In the genomic region with DNA sequence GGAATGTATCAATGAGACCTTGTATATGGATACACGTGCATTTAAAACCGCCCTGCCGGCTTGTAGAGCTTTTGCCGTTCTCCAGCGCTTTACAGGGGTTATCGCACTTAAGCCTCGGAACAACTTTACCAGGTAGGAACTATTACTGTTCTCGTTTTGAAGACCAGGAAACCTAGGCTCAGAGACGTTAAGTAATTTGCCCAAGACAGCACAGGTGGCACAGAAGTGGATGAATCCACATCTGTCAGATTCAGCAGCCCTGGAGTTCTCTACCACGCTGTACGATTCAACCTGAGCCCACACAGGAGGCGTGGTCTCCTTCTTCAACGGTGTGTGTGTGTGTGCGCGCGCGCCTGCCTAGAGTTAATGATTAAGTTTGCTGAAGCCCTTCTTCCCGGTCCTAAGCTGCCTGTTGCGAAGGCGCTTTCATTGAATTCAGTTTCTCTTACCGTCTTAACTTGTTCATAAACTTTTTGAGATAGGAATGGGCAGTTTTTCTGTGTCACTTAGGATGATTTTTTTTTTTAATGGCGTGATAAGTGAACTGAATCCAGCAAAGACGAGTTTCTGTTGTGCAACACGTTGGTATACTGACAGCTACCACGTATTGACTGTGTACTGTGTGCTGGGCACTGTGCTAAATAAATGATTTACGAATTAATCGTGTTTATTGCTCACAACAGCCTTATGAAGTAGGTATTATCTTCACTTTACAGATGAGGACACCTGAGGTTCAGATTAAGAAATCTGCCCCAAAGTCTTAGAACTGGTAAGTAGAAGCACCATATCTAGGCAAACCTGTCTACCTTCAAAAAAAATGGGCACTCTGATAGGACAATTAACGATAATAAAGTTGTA, we compare ENCODE assay signal across 1 cellular context.
TF ChIP-seq lines count a peak whose summit lies in the region.

No MANE protein-coding gene starts in this region.

TF ChIP-seq in K562, 482 proteins besides CTCF, POLR2A, EP300 and RAD21 (continued from another document and continues in another):
- TF ChIP-seq, protein P1, sequence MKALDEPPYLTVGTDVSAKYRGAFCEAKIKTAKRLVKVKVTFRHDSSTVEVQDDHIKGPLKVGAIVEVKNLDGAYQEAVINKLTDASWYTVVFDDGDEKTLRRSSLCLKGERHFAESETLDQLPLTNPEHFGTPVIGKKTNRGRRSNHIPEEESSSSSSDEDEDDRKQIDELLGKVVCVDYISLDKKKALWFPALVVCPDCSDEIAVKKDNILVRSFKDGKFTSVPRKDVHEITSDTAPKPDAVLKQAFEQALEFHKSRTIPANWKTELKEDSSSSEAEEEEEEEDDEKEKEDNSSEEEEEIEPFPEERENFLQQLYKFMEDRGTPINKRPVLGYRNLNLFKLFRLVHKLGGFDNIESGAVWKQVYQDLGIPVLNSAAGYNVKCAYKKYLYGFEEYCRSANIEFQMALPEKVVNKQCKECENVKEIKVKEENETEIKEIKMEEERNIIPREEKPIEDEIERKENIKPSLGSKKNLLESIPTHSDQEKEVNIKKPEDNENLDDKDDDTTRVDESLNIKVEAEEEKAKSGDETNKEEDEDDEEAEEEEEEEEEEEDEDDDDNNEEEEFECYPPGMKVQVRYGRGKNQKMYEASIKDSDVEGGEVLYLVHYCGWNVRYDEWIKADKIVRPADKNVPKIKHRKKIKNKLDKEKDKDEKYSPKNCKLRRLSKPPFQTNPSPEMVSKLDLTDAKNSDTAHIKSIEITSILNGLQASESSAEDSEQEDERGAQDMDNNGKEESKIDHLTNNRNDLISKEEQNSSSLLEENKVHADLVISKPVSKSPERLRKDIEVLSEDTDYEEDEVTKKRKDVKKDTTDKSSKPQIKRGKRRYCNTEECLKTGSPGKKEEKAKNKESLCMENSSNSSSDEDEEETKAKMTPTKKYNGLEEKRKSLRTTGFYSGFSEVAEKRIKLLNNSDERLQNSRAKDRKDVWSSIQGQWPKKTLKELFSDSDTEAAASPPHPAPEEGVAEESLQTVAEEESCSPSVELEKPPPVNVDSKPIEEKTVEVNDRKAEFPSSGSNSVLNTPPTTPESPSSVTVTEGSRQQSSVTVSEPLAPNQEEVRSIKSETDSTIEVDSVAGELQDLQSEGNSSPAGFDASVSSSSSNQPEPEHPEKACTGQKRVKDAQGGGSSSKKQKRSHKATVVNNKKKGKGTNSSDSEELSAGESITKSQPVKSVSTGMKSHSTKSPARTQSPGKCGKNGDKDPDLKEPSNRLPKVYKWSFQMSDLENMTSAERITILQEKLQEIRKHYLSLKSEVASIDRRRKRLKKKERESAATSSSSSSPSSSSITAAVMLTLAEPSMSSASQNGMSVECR (CRISPR knock-in tag; IDR thresholded peaks at IDR 0.05) = peak; percentile 72; the same call in 1 of the 2 replicates
- TF ChIP-seq JUNB (CRISPR knock-in tag; conservative IDR thresholded peaks at IDR 0.05) (no peak), THRAP3 (IDR thresholded peaks at IDR 0.05; ENCODE audit: borderline replicate concordance) (no peak), CEBPG (CRISPR knock-in tag; IDR thresholded peaks at IDR 0.05) (peak; percentile 53; the same call in 1 of the 2 replicates), CEBPG (tag; conservative IDR thresholded peaks at IDR 0.05 in 1 of 2, IDR thresholded peaks at IDR 0.05 in 1 of 2) (peak; percentile 73 to 91; a peak in 3 of 4 replicates), BACH1 (tag; IDR thresholded peaks at IDR 0.05) (no peak), ZNF561 (CRISPR knock-in tag; conservative IDR thresholded peaks at IDR 0.05) (no peak), MEIS2 (IDR thresholded peaks at IDR 0.05; ENCODE audit: partially characterized antibody) (peak; percentile 14), MCM7 (IDR thresholded peaks at IDR 0.05) (no peak), ZNF79 (CRISPR knock-in tag; IDR thresholded peaks at IDR 0.05; ENCODE audit: low read depth) (no peak), SAP30 (IDR thresholded peaks at IDR 0.05; ENCODE audit: borderline replicate concordance, insufficient read depth, low read depth, low read length, poor library complexity, severe bottlenecking) (peak; percentile 67), MAFK (IDR thresholded peaks at IDR 0.05; ENCODE audit: low read length) (no peak), HDAC1 (IDR thresholded peaks at IDR 0.05) (peak in 1 of 2 experiments; percentile 79; a peak in 2 of 4 replicates), ETS2 (tag; IDR thresholded peaks at IDR 0.05; ENCODE audit: borderline replicate concordance, poor library complexity, severe bottlenecking) (no peak), NCOA4 (IDR thresholded peaks at IDR 0.05; ENCODE audit: partially characterized antibody) (no peak), CXXC5 (CRISPR knock-in tag; IDR thresholded peaks at IDR 0.05) (0 out of 2 replicates have a peak, but pooled peaks have one; percentile 19), ZNF551 (CRISPR knock-in tag; IDR thresholded peaks at IDR 0.05) (no peak), ZNF699 (CRISPR knock-in tag; IDR thresholded peaks at IDR 0.05; ENCODE audit: insufficient replicate concordance) (no peak), FOXA1 (IDR thresholded peaks at IDR 0.05; ENCODE audit: borderline replicate concordance) (no peak), CBX5 (IDR thresholded peaks at IDR 0.05; ENCODE audit: borderline replicate concordance, low read depth) (no peak), CSDE1 (IDR thresholded peaks at IDR 0.05) (no peak), CBFA2T3 (IDR thresholded peaks at IDR 0.05) (peak; percentile 49), DIDO1 (tag; IDR thresholded peaks at IDR 0.05; ENCODE audit: low read depth) (no peak), HDAC2 (IDR thresholded peaks at IDR 0.05) (peak; percentile 79), SAFB2 (IDR thresholded peaks at IDR 0.05; ENCODE audit: borderline replicate concordance, low read depth, low read length, severe bottlenecking) (no peak), SP1 (CRISPR knock-in tag; IDR thresholded peaks at IDR 0.05) (no peak), ZBTB17 (CRISPR knock-in tag; IDR thresholded peaks at IDR 0.05) (no peak), RBM15 (IDR thresholded peaks at IDR 0.05; ENCODE audit: insufficient read depth, low read length) (no peak), RCOR1 (IDR thresholded peaks at IDR 0.05; ENCODE audit: borderline replicate concordance in 1 of 2, low read depth in 2 of 2, low read length in 2 of 2) (peak in 1 of 2 experiments; percentile 12; a peak in 1 of 4 replicates)
- TF ChIP-seq, protein P2, sequence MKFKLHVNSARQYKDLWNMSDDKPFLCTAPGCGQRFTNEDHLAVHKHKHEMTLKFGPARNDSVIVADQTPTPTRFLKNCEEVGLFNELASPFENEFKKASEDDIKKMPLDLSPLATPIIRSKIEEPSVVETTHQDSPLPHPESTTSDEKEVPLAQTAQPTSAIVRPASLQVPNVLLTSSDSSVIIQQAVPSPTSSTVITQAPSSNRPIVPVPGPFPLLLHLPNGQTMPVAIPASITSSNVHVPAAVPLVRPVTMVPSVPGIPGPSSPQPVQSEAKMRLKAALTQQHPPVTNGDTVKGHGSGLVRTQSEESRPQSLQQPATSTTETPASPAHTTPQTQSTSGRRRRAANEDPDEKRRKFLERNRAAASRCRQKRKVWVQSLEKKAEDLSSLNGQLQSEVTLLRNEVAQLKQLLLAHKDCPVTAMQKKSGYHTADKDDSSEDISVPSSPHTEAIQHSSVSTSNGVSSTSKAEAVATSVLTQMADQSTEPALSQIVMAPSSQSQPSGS (CRISPR knock-in tag; IDR thresholded peaks at IDR 0.05) = no peak
- TF ChIP-seq, protein P3, sequence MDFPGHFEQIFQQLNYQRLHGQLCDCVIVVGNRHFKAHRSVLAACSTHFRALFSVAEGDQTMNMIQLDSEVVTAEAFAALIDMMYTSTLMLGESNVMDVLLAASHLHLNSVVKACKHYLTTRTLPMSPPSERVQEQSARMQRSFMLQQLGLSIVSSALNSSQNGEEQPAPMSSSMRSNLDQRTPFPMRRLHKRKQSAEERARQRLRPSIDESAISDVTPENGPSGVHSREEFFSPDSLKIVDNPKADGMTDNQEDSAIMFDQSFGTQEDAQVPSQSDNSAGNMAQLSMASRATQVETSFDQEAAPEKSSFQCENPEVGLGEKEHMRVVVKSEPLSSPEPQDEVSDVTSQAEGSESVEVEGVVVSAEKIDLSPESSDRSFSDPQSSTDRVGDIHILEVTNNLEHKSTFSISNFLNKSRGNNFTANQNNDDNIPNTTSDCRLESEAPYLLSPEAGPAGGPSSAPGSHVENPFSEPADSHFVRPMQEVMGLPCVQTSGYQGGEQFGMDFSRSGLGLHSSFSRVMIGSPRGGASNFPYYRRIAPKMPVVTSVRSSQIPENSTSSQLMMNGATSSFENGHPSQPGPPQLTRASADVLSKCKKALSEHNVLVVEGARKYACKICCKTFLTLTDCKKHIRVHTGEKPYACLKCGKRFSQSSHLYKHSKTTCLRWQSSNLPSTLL (IDR thresholded peaks at IDR 0.05) = no peak
- TF ChIP-seq, protein P4, sequence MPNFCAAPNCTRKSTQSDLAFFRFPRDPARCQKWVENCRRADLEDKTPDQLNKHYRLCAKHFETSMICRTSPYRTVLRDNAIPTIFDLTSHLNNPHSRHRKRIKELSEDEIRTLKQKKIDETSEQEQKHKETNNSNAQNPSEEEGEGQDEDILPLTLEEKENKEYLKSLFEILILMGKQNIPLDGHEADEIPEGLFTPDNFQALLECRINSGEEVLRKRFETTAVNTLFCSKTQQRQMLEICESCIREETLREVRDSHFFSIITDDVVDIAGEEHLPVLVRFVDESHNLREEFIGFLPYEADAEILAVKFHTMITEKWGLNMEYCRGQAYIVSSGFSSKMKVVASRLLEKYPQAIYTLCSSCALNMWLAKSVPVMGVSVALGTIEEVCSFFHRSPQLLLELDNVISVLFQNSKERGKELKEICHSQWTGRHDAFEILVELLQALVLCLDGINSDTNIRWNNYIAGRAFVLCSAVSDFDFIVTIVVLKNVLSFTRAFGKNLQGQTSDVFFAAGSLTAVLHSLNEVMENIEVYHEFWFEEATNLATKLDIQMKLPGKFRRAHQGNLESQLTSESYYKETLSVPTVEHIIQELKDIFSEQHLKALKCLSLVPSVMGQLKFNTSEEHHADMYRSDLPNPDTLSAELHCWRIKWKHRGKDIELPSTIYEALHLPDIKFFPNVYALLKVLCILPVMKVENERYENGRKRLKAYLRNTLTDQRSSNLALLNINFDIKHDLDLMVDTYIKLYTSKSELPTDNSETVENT (CRISPR knock-in tag; IDR thresholded peaks at IDR 0.05) = no peak
- TF ChIP-seq, protein P5, sequence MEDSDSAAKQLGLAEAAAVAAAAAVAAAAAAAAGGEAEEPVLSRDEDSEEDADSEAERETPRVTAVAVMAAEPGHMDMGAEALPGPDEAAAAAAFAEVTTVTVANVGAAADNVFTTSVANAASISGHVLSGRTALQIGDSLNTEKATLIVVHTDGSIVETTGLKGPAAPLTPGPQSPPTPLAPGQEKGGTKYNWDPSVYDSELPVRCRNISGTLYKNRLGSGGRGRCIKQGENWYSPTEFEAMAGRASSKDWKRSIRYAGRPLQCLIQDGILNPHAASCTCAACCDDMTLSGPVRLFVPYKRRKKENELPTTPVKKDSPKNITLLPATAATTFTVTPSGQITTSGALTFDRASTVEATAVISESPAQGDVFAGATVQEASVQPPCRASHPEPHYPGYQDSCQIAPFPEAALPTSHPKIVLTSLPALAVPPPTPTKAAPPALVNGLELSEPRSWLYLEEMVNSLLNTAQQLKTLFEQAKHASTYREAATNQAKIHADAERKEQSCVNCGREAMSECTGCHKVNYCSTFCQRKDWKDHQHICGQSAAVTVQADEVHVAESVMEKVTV (CRISPR knock-in tag; IDR thresholded peaks at IDR 0.05) = no peak
- TF ChIP-seq, protein P6, sequence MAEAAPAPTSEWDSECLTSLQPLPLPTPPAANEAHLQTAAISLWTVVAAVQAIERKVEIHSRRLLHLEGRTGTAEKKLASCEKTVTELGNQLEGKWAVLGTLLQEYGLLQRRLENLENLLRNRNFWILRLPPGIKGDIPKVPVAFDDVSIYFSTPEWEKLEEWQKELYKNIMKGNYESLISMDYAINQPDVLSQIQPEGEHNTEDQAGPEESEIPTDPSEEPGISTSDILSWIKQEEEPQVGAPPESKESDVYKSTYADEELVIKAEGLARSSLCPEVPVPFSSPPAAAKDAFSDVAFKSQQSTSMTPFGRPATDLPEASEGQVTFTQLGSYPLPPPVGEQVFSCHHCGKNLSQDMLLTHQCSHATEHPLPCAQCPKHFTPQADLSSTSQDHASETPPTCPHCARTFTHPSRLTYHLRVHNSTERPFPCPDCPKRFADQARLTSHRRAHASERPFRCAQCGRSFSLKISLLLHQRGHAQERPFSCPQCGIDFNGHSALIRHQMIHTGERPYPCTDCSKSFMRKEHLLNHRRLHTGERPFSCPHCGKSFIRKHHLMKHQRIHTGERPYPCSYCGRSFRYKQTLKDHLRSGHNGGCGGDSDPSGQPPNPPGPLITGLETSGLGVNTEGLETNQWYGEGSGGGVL (CRISPR knock-in tag; IDR thresholded peaks at IDR 0.05) = no peak
- TF ChIP-seq, protein P7, sequence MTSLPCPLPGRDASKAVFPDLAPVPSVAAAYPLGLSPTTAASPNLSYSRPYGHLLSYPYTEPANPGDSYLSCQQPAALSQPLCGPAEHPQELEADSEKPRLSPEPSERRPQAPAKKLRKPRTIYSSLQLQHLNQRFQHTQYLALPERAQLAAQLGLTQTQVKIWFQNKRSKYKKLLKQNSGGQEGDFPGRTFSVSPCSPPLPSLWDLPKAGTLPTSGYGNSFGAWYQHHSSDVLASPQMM (CRISPR knock-in tag; IDR thresholded peaks at IDR 0.05) = no peak
- TF ChIP-seq, protein P8, sequence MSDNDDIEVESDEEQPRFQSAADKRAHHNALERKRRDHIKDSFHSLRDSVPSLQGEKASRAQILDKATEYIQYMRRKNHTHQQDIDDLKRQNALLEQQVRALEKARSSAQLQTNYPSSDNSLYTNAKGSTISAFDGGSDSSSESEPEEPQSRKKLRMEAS (CRISPR knock-in tag; IDR thresholded peaks at IDR 0.05) = no peak
- TF ChIP-seq, protein P9, sequence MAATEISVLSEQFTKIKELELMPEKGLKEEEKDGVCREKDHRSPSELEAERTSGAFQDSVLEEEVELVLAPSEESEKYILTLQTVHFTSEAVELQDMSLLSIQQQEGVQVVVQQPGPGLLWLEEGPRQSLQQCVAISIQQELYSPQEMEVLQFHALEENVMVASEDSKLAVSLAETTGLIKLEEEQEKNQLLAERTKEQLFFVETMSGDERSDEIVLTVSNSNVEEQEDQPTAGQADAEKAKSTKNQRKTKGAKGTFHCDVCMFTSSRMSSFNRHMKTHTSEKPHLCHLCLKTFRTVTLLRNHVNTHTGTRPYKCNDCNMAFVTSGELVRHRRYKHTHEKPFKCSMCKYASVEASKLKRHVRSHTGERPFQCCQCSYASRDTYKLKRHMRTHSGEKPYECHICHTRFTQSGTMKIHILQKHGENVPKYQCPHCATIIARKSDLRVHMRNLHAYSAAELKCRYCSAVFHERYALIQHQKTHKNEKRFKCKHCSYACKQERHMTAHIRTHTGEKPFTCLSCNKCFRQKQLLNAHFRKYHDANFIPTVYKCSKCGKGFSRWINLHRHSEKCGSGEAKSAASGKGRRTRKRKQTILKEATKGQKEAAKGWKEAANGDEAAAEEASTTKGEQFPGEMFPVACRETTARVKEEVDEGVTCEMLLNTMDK (IDR thresholded peaks at IDR 0.05; ENCODE audit: borderline replicate concordance, insufficient read depth, low read depth, low read length, poor library complexity, severe bottlenecking) = no peak
- TF ChIP-seq, protein P10, sequence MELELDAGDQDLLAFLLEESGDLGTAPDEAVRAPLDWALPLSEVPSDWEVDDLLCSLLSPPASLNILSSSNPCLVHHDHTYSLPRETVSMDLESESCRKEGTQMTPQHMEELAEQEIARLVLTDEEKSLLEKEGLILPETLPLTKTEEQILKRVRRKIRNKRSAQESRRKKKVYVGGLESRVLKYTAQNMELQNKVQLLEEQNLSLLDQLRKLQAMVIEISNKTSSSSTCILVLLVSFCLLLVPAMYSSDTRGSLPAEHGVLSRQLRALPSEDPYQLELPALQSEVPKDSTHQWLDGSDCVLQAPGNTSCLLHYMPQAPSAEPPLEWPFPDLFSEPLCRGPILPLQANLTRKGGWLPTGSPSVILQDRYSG (tag; conservative IDR thresholded peaks at IDR 0.05; ENCODE audit: low read depth) = no peak
